ENCODE assay signal across 18 cellular contexts in the genomic region with DNA sequence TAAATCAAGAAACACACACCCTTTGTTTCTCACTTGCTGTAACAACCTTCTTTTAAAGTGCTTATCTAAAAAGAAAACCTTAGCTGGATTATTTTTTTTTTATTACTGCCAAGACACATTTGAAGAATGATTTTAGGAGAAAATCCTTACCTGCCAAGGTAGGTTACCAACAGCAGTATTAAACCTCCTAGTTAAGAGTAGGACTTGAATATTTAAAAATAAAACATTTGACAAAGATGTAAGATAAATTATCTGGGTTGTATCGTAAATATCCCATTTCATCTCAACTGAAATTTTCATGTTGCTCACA.
A peak's percentile ranks its signal among the peaks of the same experiment; 100 is the strongest.
DNase-seq lines count a peak whose midpoint lies in the region; ATAC-seq, FAIRE-seq and TF ChIP-seq lines count a peak whose summit lies in the region.
"Had no signal": no experiment of that assay in that cellular context is flagged by ENCODE, and none has a peak within 500 bp of the region (broad histone marks: within the 10 kb centered on the region; RNA-seq: fewer than 3 reads in every experiment).

No MANE protein-coding gene starts in this region.

- no peak for FAIRE-seq in small intestine (lab: Jason Lieb, UNC)

- H4K20me1 ChIP-seq in OCI-LY1 (ENCODE audit: insufficient read depth, low read length) = no peaks in the 10 kb centered on the region

- no peaks in the 10 kb centered on the region for H3K27me3 ChIP-seq in OCI-LY1 (ENCODE audit: insufficient read depth, low read length)
- no peaks in the 10 kb centered on the region for H3K27me3 ChIP-seq in small intestine (ENCODE audit: control insufficient read depth in 2 of 2, insufficient read depth in 2 of 2, low read length in 2 of 2)
- H3K27me3 ChIP-seq: SJSA1, transverse colon had no signal

- H3K27me3 Mint-ChIP-seq in brain (peaks cover 11% of the 10 kb centered on the region), neural crest cell (ENCODE audit: low read depth) (no peaks in the 10 kb centered on the region)
- H3K27me3 Mint-ChIP-seq: activated CD4-positive, alpha-beta T cell treated with anti-CD3 and anti-CD28 coated beads, Interleukin-2, amount 10 ng/mL, durations not matched to agents 7 days and 5 days had no signal

- DNase-seq in neural crest cell (ENCODE audit: low read depth, low spot score) = no peak
- DNase-seq in NCI-H2171 treated with DMSO at 0.1 percent for 48 hours (lab: John Stamatoyannopoulos, UW) = no peak
- no peak for DNase-seq in small intestine
- DNase-seq in COLO668 (lab: John Stamatoyannopoulos, UW; ENCODE audit: unreplicated experiment) = no peak
- DNase-seq: effector CD8-positive, alpha-beta T cell; islet precursor cell; natural killer cell; NCI-H187 treated with DMSO at 0.1 percent for 48 hours; stimulated activated naive CD8-positive, alpha-beta T cell treated with anti-CD3 and anti-CD28 coated beads, Interleukin-15, Interleukin-2, amounts not matched to agents 100 U/mL and 50 U/mL, for 24 hours; transverse colon had no signal

- H3K9me2 ChIP-seq in OCI-LY1 (ENCODE audit: low read depth, low read length) = no peaks in the 10 kb centered on the region

- no peak overlapping the region for H3K27ac ChIP-seq in 22Rv1
- H3K27ac ChIP-seq in OCI-LY1 (ENCODE audit: low read depth, low read length, poor library complexity, severe bottlenecking) = no peak overlapping the region
- no peak overlapping the region for H3K27ac ChIP-seq in small intestine (ENCODE audit: low read depth in 1 of 2, low read length in 1 of 2)
- H3K27ac ChIP-seq: SJSA1, WERI-Rb-1 had no signal

- peak overlapping the region; percentile 46 for H3K4me3 ChIP-seq in OCI-LY1 (ENCODE audit: low read depth, low read length, poor library complexity, severe bottlenecking)
- H3K4me3 ChIP-seq in small intestine (ENCODE audit: low read depth in 1 of 2, low read length in 2 of 2) = no peak overlapping the region
- H3K4me3 ChIP-seq: SJSA1, transverse colon had no signal

- no peaks in the 10 kb centered on the region for H3K36me3 ChIP-seq in OCI-LY1 (ENCODE audit: insufficient read depth, low read length)
- no peaks in the 10 kb centered on the region for H3K36me3 ChIP-seq in small intestine (ENCODE audit: control insufficient read depth in 2 of 2, insufficient read depth in 2 of 2, low read length in 2 of 2)
- H3K36me3 ChIP-seq: SJSA1, transverse colon, WERI-Rb-1 had no signal

- H3K4me1 Mint-ChIP-seq in brain (peaks cover 91% of the 10 kb centered on the region), neural crest cell (peaks cover 30% of the 10 kb centered on the region)
- H3K4me1 Mint-ChIP-seq: activated CD4-positive, alpha-beta T cell treated with anti-CD3 and anti-CD28 coated beads, Interleukin-2, amount 10 ng/mL, durations not matched to agents 7 days and 5 days; natural killer cell had no signal

- H3K4me3 Mint-ChIP-seq in brain = peak overlapping the region; percentile 77 to 88 (median 79)
- H3K4me3 Mint-ChIP-seq in neural crest cell = no peak overlapping the region
- H3K4me3 Mint-ChIP-seq: activated CD4-positive, alpha-beta T cell treated with anti-CD3 and anti-CD28 coated beads, Interleukin-2, amount 10 ng/mL, durations not matched to agents 7 days and 5 days; activated naive CD4-positive, alpha-beta T cell treated with anti-CD3 and anti-CD28 coated beads for 36 hours; natural killer cell had no signal

- H3K4me1 ChIP-seq in OCI-LY1 (ENCODE audit: insufficient read depth, low read length, severe bottlenecking) (peaks cover 32% of the 10 kb centered on the region), small intestine (ENCODE audit: control insufficient read depth in 2 of 2, insufficient read depth in 1 of 2, low read depth in 1 of 2, low read length in 1 of 2) (no peaks in the 10 kb centered on the region)
- H3K4me1 ChIP-seq: SJSA1 had no signal

- H2AFZ ChIP-seq in OCI-LY1 (ENCODE audit: low read length) = no peak overlapping the region

- no peaks in the 10 kb centered on the region for H3K9me3 ChIP-seq in OCI-LY1 (ENCODE audit: low read length)
- H3K9me3 ChIP-seq in small intestine (ENCODE audit: control insufficient read depth, low read depth) = no peaks in the 10 kb centered on the region
- H3K9me3 ChIP-seq: SJSA1, transverse colon had no signal

- H3K36me3 Mint-ChIP-seq in brain (peaks cover 2% of the 10 kb centered on the region), neural crest cell (ENCODE audit: low read depth) (no peaks in the 10 kb centered on the region)
- H3K36me3 Mint-ChIP-seq: natural killer cell had no signal

- ATAC-seq in HG03457 (IDR thresholded peaks at IDR 0.05; ENCODE audit: unreplicated experiment) = no peak
- ATAC-seq: natural killer cell; stimulated activated naive CD8-positive, alpha-beta T cell treated with anti-CD3 and anti-CD28 coated beads, Interleukin-15, Interleukin-2, amounts not matched to agents 100 U/mL and 50 U/mL, for 24 hours had no signal

- peak overlapping the region; percentile 4; the same call in 1 of the 2 replicates for H3K9ac ChIP-seq in OCI-LY1 (ENCODE audit: low read length)

- peaks cover 0 to 2% (median 0%) of the 10 kb centered on the region in 5 experiments for H3K9me3 Mint-ChIP-seq in brain
- no peaks in the 10 kb centered on the region for H3K9me3 Mint-ChIP-seq in neural crest cell
- H3K9me3 Mint-ChIP-seq: activated CD4-positive, alpha-beta T cell treated with anti-CD3 and anti-CD28 coated beads, Interleukin-2, amount 10 ng/mL, durations not matched to agents 7 days and 5 days; activated naive CD4-positive, alpha-beta T cell treated with anti-CD3 and anti-CD28 coated beads for 36 hours; natural killer cell had no signal

- peak; percentile 50 for TF ChIP-seq CTCF in 22Rv1 (IDR thresholded peaks at IDR 0.05)
- TF ChIP-seq CTCF in OCI-LY1 (IDR thresholded peaks at IDR 0.05; ENCODE audit: low read length) = no peak
- peak; percentile 43 to 54 for TF ChIP-seq CTCF in brain (conservative IDR thresholded peaks at IDR 0.05)
- peak; percentile 38 for TF ChIP-seq CTCF in neural crest cell (conservative IDR thresholded peaks at IDR 0.05)

- peak overlapping the region in 3 of 5 experiments; percentile 61 to 87 (median 81) for H3K27ac Mint-ChIP-seq in brain
- no peak overlapping the region for H3K27ac Mint-ChIP-seq in neural crest cell (ENCODE audit: unreplicated experiment)
- H3K27ac Mint-ChIP-seq: activated CD4-positive, alpha-beta T cell treated with anti-CD3 and anti-CD28 coated beads, Interleukin-2, amount 10 ng/mL, durations not matched to agents 7 days and 5 days; activated naive CD4-positive, alpha-beta T cell treated with anti-CD3 and anti-CD28 coated beads for 36 hours; natural killer cell had no signal

- H3F3A ChIP-seq in OCI-LY1 (ENCODE audit: insufficient read depth, low read length) = no peaks in the 10 kb centered on the region

- H3K79me2 ChIP-seq in OCI-LY1 (ENCODE audit: insufficient read depth, low read length) = no peaks in the 10 kb centered on the region

- peak overlapping the region; percentile 51 for H3K4me2 ChIP-seq in OCI-LY1 (ENCODE audit: low read length)

- 73 to 82% (median 76%) methylated on average over 1 of the region's 1 CpG for WGBS in small intestine, 3 donors
